ENCODE assay signal across 1 cellular context in genomic region chr19:11530432-11530831, GRCh38.
TF ChIP-seq lines count a peak whose summit lies in the region.

No MANE protein-coding gene starts in this region.

TF ChIP-seq in WTC11, 78 proteins besides CTCF, POLR2A, EP300 and RAD21 (continued from another document):
- TF ChIP-seq ZNF281 (CRISPR knock-in tag; IDR thresholded peaks at IDR 0.05): no peak
- TF ChIP-seq TP53 (CRISPR knock-in tag; IDR thresholded peaks at IDR 0.05): 0 out of 2 replicates have a peak, but pooled peaks have one; percentile 55
